Comparison of ENCODE assay signal across 8 cellular contexts in genomic region chr11:119169272-119169719, GRCh38. TPM values are rescaled to one million over a fixed set of nuclear protein-coding genes. Genes with fewer than 3 reads are reported as not detected.
DNase-seq lines count a peak whose midpoint lies in the region; ATAC-seq, FAIRE-seq and TF ChIP-seq lines count a peak whose summit lies in the region.

No MANE protein-coding gene starts in this region.

- H3K79me2 ChIP-seq in HepG2 (ENCODE audit: insufficient read depth, low read length), result no peaks in the 10 kb centered on the region

- H3K27ac ChIP-seq in SJCRH30 (no peak overlapping the region), cingulate gyrus (ENCODE audit: low read depth, low read length) (peak overlapping the region; percentile 60), HepG2 (ENCODE audit: extremely low read length, insufficient read depth, low read length) (peak overlapping the region; percentile 86)

- H3K9ac ChIP-seq in HepG2 (ENCODE audit: insufficient read depth, low read depth, low read length), result peak overlapping the region; percentile 94

- TF ChIP-seq RAD21 in HepG2 (CRISPR knock-in tag; IDR thresholded peaks at IDR 0.05), result no peak

- WGBS in HepG2 (ENCODE audit: low lambda C conversion rate), result 16% methylated on average over 8 of the region's 15 CpGs

- no peak for TF ChIP-seq EP300 in HepG2 (IDR thresholded peaks at IDR 0.05; ENCODE audit: low read depth in 2 of 2, low read length in 2 of 2)
- TF ChIP-seq EP300 in HepG2 (CRISPR knock-in tag; IDR thresholded peaks at IDR 0.05; ENCODE audit: borderline replicate concordance), result no peak

- no peaks in the 10 kb centered on the region for H3K27me3 ChIP-seq in SJCRH30
- peaks cover 0 to 5% of the 10 kb centered on the region in 2 experiments; a peak in 1 of 5 replicates for H3K27me3 ChIP-seq in HepG2 (ENCODE audit: control insufficient read depth in 1 of 2, insufficient read depth in 2 of 2, low read length in 2 of 2)

- peak; percentile 15 for ATAC-seq in HG02642 (IDR thresholded peaks at IDR 0.05; ENCODE audit: poor library complexity, unreplicated experiment)
- ATAC-seq in HepG2, result peak; percentile 46

- H3K4me1 ChIP-seq in SJCRH30 (no peaks in the 10 kb centered on the region), HepG2 (ENCODE audit: insufficient read depth, low read length) (peaks cover 39% of the 10 kb centered on the region)

- H3K36me3 ChIP-seq in SJCRH30 (no peaks in the 10 kb centered on the region), HepG2 (replicated peaks in 1 of 2; ENCODE audit: control insufficient read depth in 1 of 2, insufficient read depth in 2 of 2, low read length in 2 of 2) (no peaks in the 10 kb centered on the region; a peak in 2 of 5 replicates)

- no peak overlapping the region for H2AFZ ChIP-seq in HepG2 (ENCODE audit: low read length)

- peak overlapping the region; percentile 78 for H3K4me2 ChIP-seq in HepG2 (ENCODE audit: low read depth, low read length)

- intact Hi-C loops in HepG2 (cut with micrococcal nuclease; ENCODE audit: unreplicated experiment), result no loop called here

- CTCF ChIA-PET in HepG2 (lab: Yijun Ruan, JAX; ENCODE audit: low intra/inter-chr PET ratio, low total read pairs), result interaction anchor here (2.5 kb wide), 1 partner anchor 27 kb away, joined by 13 read pairs; no protein-coding TSS in a partner anchor

- TF ChIP-seq POLR2A in HepG2 (IDR thresholded peaks at IDR 0.05; ENCODE audit: insufficient read depth in 1 of 2, low read depth in 2 of 2, low read length in 2 of 2), result peak in 1 of 2 experiments; percentile 32; a peak in 1 of 4 replicates

- H3K9me3 ChIP-seq in SJCRH30 (replicated peaks), result no peaks in the 10 kb centered on the region
- H3K9me3 ChIP-seq in HepG2 (ENCODE audit: low read length), result no peaks in the 10 kb centered on the region

- TF ChIP-seq CTCF in HepG2 (CRISPR knock-in tag; IDR thresholded peaks at IDR 0.05), result no peak

- DNase-seq in SJCRH30 (no peak), HepG2 (ENCODE audit: low spot score) (peak; percentile 37), HuH-7.5 (ENCODE audit: low spot score) (no peak), NCI-H345 treated with DMSO at 0.1 percent for 48 hours (lab: John Stamatoyannopoulos, UW; ENCODE audit: unreplicated experiment) (no peak)
- peak in 2 of 3 donors; percentile 20 to 40 for DNase-seq in stimulated activated CD4-positive, alpha-beta T cell treated with anti-CD3 and anti-CD28 coated beads, TNF-alpha, amount 100 ng/mL, for 48 hours (ENCODE audit: low read depth in 3 of 3)

- BruUV-seq in HepG2 (replicated peaks; lab: Mats Ljungman, UMichigan), result TSS peak; percentile 74

- H3K4me3 ChIP-seq in GM08714 (ENCODE audit: low read length) (peak overlapping the region; percentile 75), SJCRH30 (peak overlapping the region; percentile 54), HepG2 (replicated peaks in 1 of 3; ENCODE audit: insufficient read depth in 1 of 3, low read depth in 2 of 3, low read length in 3 of 3) (peak overlapping the region; percentile 65 to 94 (median 78))

- in situ Hi-C loops in HepG2 (cut with HindIII; ENCODE audit: extremely low pct_ligation_motif_present, low pct_unique_long_range_greater_than_20kb), result no loop called here

- no peak for FAIRE-seq in HepG2 (lab: Jason Lieb, UNC)

- POLR2A ChIA-PET in HepG2 (lab: Yijun Ruan, JAX), result interaction anchor here (0.8 to 3.6 kb wide), 27 partner anchors 9 to 548 kb away, joined by 3 to 31 read pairs (median 5); partner anchors contain the start of genes C2CD2L, CBL, DDX6 and DPAGT1

- H4K20me1 ChIP-seq in HepG2 (ENCODE audit: insufficient read depth, low read length), result no peaks in the 10 kb centered on the region

RNA-seq across cellular contexts. Expression of gene NLRX1, which starts 0.8 kb away (rescaled TPM):
- 0.24 and 0.25 TPM in 2 replicates for total RNA-seq in SJCRH30 (2014; rRNA removed; shearing (Covaris generic))
- total RNA-seq in HepG2 (2016; rRNA removed; fragmentation: Illumina TruSeq; extraction: Trizol), result 6.8 and 11.0 TPM in 2 replicates
- 1.4 and 3.1 TPM in 2 replicates for total RNA-seq in HepG2 (2016; cell fraction: cytosol; rRNA removed; fragmentation: Illumina TruSeq; extraction: Trizol; ENCODE audit: low read depth)
- 5.5 and 10.0 TPM in 2 replicates for total RNA-seq in HepG2 (2016; cell fraction: insoluble cytoplasmic fraction; rRNA removed; fragmentation: Illumina TruSeq; extraction: Trizol)
- 5.9 and 7.2 TPM in 2 replicates for total RNA-seq in HepG2 (2016; cell fraction: membrane; rRNA removed; fragmentation: Illumina TruSeq; extraction: Trizol)
- total RNA-seq in HepG2 (2016; cell fraction: nucleus; rRNA removed; fragmentation: Illumina TruSeq; extraction: Trizol), result 7.8 and 11.2 TPM in 2 replicates
- polyA plus RNA-seq in HepG2 (2011; rRNA removed), result 8.7 and 11.6 TPM in 2 replicates
- 8.3 and 12.6 TPM in 2 replicates for polyA plus RNA-seq in HepG2 (2011; cell fraction: cytosol; rRNA removed)
- polyA plus RNA-seq in HepG2 (2011; cell fraction: nucleus; rRNA removed), result 22.0 and 23.5 TPM in 2 replicates
- polyA plus RNA-seq in HepG2 (2012), result 6.1 and 6.9 TPM in 2 replicates
- polyA plus RNA-seq in HepG2 (2016; cell fraction: cytosol; fragmentation: Illumina TruSeq; extraction: Trizol; ENCODE audit: low read depth), result 1.3 and 1.4 TPM in 2 replicates
- 6.2 and 9.2 TPM in 2 replicates for polyA plus RNA-seq in HepG2 (2016; cell fraction: insoluble cytoplasmic fraction; fragmentation: Illumina TruSeq; extraction: Trizol; ENCODE audit: low read depth)
- polyA plus RNA-seq in HepG2 (2016; cell fraction: membrane; fragmentation: Illumina TruSeq; extraction: Trizol; ENCODE audit: low read depth), result 4.5 and 4.6 TPM in 2 replicates
- 16.4 and 17.6 TPM in 2 replicates for polyA plus RNA-seq in HepG2 (2016; cell fraction: nucleus; fragmentation: Illumina TruSeq; extraction: Trizol; ENCODE audit: insufficient read depth, low read depth)
- 17.5 and 38.5 TPM in 2 replicates for polyA minus RNA-seq in HepG2 (2011; rRNA and poly(A)+ RNA removed; ENCODE audit: low replicate concordance)
- polyA minus RNA-seq in HepG2 (2011; cell fraction: cytosol; rRNA and poly(A)+ RNA removed), result 9.4 and 12.5 TPM in 2 replicates
- 8.4 and 9.0 TPM in 2 replicates for polyA minus RNA-seq in HepG2 (2011; cell fraction: nucleus; rRNA and poly(A)+ RNA removed)

RNA-seq across cellular contexts. Expression of gene NHERF4, which starts 16.0 kb away (rescaled TPM):
- not detected in 2 replicates for total RNA-seq in SJCRH30 (2014; rRNA removed; shearing (Covaris generic))
- total RNA-seq in HepG2 (2016; rRNA removed; fragmentation: Illumina TruSeq; extraction: Trizol), result 0.24 TPM in 1 of 2 replicates, not detected in the other
- total RNA-seq in HepG2 (2016; cell fraction: cytosol; rRNA removed; fragmentation: Illumina TruSeq; extraction: Trizol; ENCODE audit: low read depth), result not detected in 2 replicates
- total RNA-seq in HepG2 (2016; cell fraction: insoluble cytoplasmic fraction; rRNA removed; fragmentation: Illumina TruSeq; extraction: Trizol), result 0.11 TPM in 1 of 2 replicates, not detected in the other
- total RNA-seq in HepG2 (2016; cell fraction: membrane; rRNA removed; fragmentation: Illumina TruSeq; extraction: Trizol), result not detected in 2 replicates
- total RNA-seq in HepG2 (2016; cell fraction: nucleus; rRNA removed; fragmentation: Illumina TruSeq; extraction: Trizol), result 0.16 TPM in 1 of 2 replicates, not detected in the other
- polyA plus RNA-seq in HepG2 (2011; rRNA removed), result 0.12 and 0.38 TPM in 2 replicates
- polyA plus RNA-seq in HepG2 (2011; cell fraction: cytosol; rRNA removed), result not detected in 2 replicates
- polyA plus RNA-seq in HepG2 (2011; cell fraction: nucleus; rRNA removed), result 0.42 and 1.1 TPM in 2 replicates
- 0.19 TPM in 1 of 2 replicates, not detected in the other for polyA plus RNA-seq in HepG2 (2012)
- polyA plus RNA-seq in HepG2 (2016; cell fraction: cytosol; fragmentation: Illumina TruSeq; extraction: Trizol; ENCODE audit: low read depth), result not detected in 2 replicates
- polyA plus RNA-seq in HepG2 (2016; cell fraction: insoluble cytoplasmic fraction; fragmentation: Illumina TruSeq; extraction: Trizol; ENCODE audit: low read depth), result not detected in 2 replicates
- polyA plus RNA-seq in HepG2 (2016; cell fraction: membrane; fragmentation: Illumina TruSeq; extraction: Trizol; ENCODE audit: low read depth), result not detected in 2 replicates
- polyA plus RNA-seq in HepG2 (2016; cell fraction: nucleus; fragmentation: Illumina TruSeq; extraction: Trizol; ENCODE audit: insufficient read depth, low read depth), result 1.5 and 1.7 TPM in 2 replicates
- 0.33 and 0.54 TPM in 2 replicates for polyA minus RNA-seq in HepG2 (2011; rRNA and poly(A)+ RNA removed; ENCODE audit: low replicate concordance)
- not detected in 2 replicates for polyA minus RNA-seq in HepG2 (2011; cell fraction: cytosol; rRNA and poly(A)+ RNA removed)
- polyA minus RNA-seq in HepG2 (2011; cell fraction: nucleus; rRNA and poly(A)+ RNA removed), result 0.62 and 0.77 TPM in 2 replicates

RNA-seq across cellular contexts. Expression of gene ABCG4, which starts 20.4 kb away (rescaled TPM):
- total RNA-seq in SJCRH30 (2014; rRNA removed; shearing (Covaris generic)), result 0.08 TPM in 1 of 2 replicates, not detected in the other
- total RNA-seq in HepG2 (2016; rRNA removed; fragmentation: Illumina TruSeq; extraction: Trizol), result not detected in 2 replicates
- total RNA-seq in HepG2 (2016; cell fraction: cytosol; rRNA removed; fragmentation: Illumina TruSeq; extraction: Trizol; ENCODE audit: low read depth), result not detected in 2 replicates
- total RNA-seq in HepG2 (2016; cell fraction: insoluble cytoplasmic fraction; rRNA removed; fragmentation: Illumina TruSeq; extraction: Trizol), result not detected in 2 replicates
- not detected in 2 replicates for total RNA-seq in HepG2 (2016; cell fraction: membrane; rRNA removed; fragmentation: Illumina TruSeq; extraction: Trizol)
- total RNA-seq in HepG2 (2016; cell fraction: nucleus; rRNA removed; fragmentation: Illumina TruSeq; extraction: Trizol), result not detected in 2 replicates
- polyA plus RNA-seq in HepG2 (2011; rRNA removed), result not detected in 2 replicates
- polyA plus RNA-seq in HepG2 (2011; cell fraction: cytosol; rRNA removed), result not detected in 2 replicates
- polyA plus RNA-seq in HepG2 (2011; cell fraction: nucleus; rRNA removed), result 0.05 TPM in 1 of 2 replicates, not detected in the other
- polyA plus RNA-seq in HepG2 (2012), result not detected in 2 replicates
- not detected in 2 replicates for polyA plus RNA-seq in HepG2 (2016; cell fraction: cytosol; fragmentation: Illumina TruSeq; extraction: Trizol; ENCODE audit: low read depth)
- not detected in 2 replicates for polyA plus RNA-seq in HepG2 (2016; cell fraction: insoluble cytoplasmic fraction; fragmentation: Illumina TruSeq; extraction: Trizol; ENCODE audit: low read depth)
- not detected in 2 replicates for polyA plus RNA-seq in HepG2 (2016; cell fraction: membrane; fragmentation: Illumina TruSeq; extraction: Trizol; ENCODE audit: low read depth)
- not detected in 2 replicates for polyA plus RNA-seq in HepG2 (2016; cell fraction: nucleus; fragmentation: Illumina TruSeq; extraction: Trizol; ENCODE audit: insufficient read depth, low read depth)
- polyA minus RNA-seq in HepG2 (2011; rRNA and poly(A)+ RNA removed; ENCODE audit: low replicate concordance), result 0.52 TPM in 1 of 2 replicates, not detected in the other
- not detected in 2 replicates for polyA minus RNA-seq in HepG2 (2011; cell fraction: cytosol; rRNA and poly(A)+ RNA removed)
- polyA minus RNA-seq in HepG2 (2011; cell fraction: nucleus; rRNA and poly(A)+ RNA removed), result not detected in 2 replicates

RNA-seq across cellular contexts. Expression of gene CBL, which starts 36.8 kb away (rescaled TPM):
- 11.8 and 12.9 TPM in 2 replicates for total RNA-seq in SJCRH30 (2014; rRNA removed; shearing (Covaris generic))
- total RNA-seq in HepG2 (2016; rRNA removed; fragmentation: Illumina TruSeq; extraction: Trizol), result 7.4 and 11.0 TPM in 2 replicates
- 1.9 TPM in 2 replicates for total RNA-seq in HepG2 (2016; cell fraction: cytosol; rRNA removed; fragmentation: Illumina TruSeq; extraction: Trizol; ENCODE audit: low read depth)
- 7.0 and 10.4 TPM in 2 replicates for total RNA-seq in HepG2 (2016; cell fraction: insoluble cytoplasmic fraction; rRNA removed; fragmentation: Illumina TruSeq; extraction: Trizol)
- 3.6 and 3.8 TPM in 2 replicates for total RNA-seq in HepG2 (2016; cell fraction: membrane; rRNA removed; fragmentation: Illumina TruSeq; extraction: Trizol)
- total RNA-seq in HepG2 (2016; cell fraction: nucleus; rRNA removed; fragmentation: Illumina TruSeq; extraction: Trizol), result 7.7 and 8.2 TPM in 2 replicates
- 5.5 and 6.6 TPM in 2 replicates for polyA plus RNA-seq in HepG2 (2011; rRNA removed)
- 3.7 and 5.6 TPM in 2 replicates for polyA plus RNA-seq in HepG2 (2011; cell fraction: cytosol; rRNA removed)
- polyA plus RNA-seq in HepG2 (2011; cell fraction: nucleus; rRNA removed), result 5.9 and 7.4 TPM in 2 replicates
- 4.8 and 5.0 TPM in 2 replicates for polyA plus RNA-seq in HepG2 (2012)
- polyA plus RNA-seq in HepG2 (2016; cell fraction: cytosol; fragmentation: Illumina TruSeq; extraction: Trizol; ENCODE audit: low read depth), result 0.28 and 0.44 TPM in 2 replicates
- polyA plus RNA-seq in HepG2 (2016; cell fraction: insoluble cytoplasmic fraction; fragmentation: Illumina TruSeq; extraction: Trizol; ENCODE audit: low read depth), result 7.1 and 7.8 TPM in 2 replicates
- 0.90 and 0.94 TPM in 2 replicates for polyA plus RNA-seq in HepG2 (2016; cell fraction: membrane; fragmentation: Illumina TruSeq; extraction: Trizol; ENCODE audit: low read depth)
- 7.5 and 8.7 TPM in 2 replicates for polyA plus RNA-seq in HepG2 (2016; cell fraction: nucleus; fragmentation: Illumina TruSeq; extraction: Trizol; ENCODE audit: insufficient read depth, low read depth)
- polyA minus RNA-seq in HepG2 (2011; rRNA and poly(A)+ RNA removed; ENCODE audit: low replicate concordance), result 8.8 and 10.6 TPM in 2 replicates
- polyA minus RNA-seq in HepG2 (2011; cell fraction: cytosol; rRNA and poly(A)+ RNA removed), result 7.7 and 9.4 TPM in 2 replicates
- polyA minus RNA-seq in HepG2 (2011; cell fraction: nucleus; rRNA and poly(A)+ RNA removed), result 8.6 and 11.1 TPM in 2 replicates

RNA-seq across cellular contexts. Expression of gene HINFP, which starts 47.9 kb away (rescaled TPM):
- total RNA-seq in SJCRH30 (2014; rRNA removed; shearing (Covaris generic)), result 14.4 and 15.2 TPM in 2 replicates
- 13.3 and 15.1 TPM in 2 replicates for total RNA-seq in HepG2 (2016; rRNA removed; fragmentation: Illumina TruSeq; extraction: Trizol)
- 19.3 and 21.2 TPM in 2 replicates for total RNA-seq in HepG2 (2016; cell fraction: cytosol; rRNA removed; fragmentation: Illumina TruSeq; extraction: Trizol; ENCODE audit: low read depth)
- 13.0 and 15.1 TPM in 2 replicates for total RNA-seq in HepG2 (2016; cell fraction: insoluble cytoplasmic fraction; rRNA removed; fragmentation: Illumina TruSeq; extraction: Trizol)
- total RNA-seq in HepG2 (2016; cell fraction: membrane; rRNA removed; fragmentation: Illumina TruSeq; extraction: Trizol), result 11.9 and 13.6 TPM in 2 replicates
- 14.0 and 18.0 TPM in 2 replicates for total RNA-seq in HepG2 (2016; cell fraction: nucleus; rRNA removed; fragmentation: Illumina TruSeq; extraction: Trizol)
- polyA plus RNA-seq in HepG2 (2011; rRNA removed), result 21.4 and 27.5 TPM in 2 replicates
- 15.9 and 17.5 TPM in 2 replicates for polyA plus RNA-seq in HepG2 (2011; cell fraction: cytosol; rRNA removed)
- 47.6 and 50.8 TPM in 2 replicates for polyA plus RNA-seq in HepG2 (2011; cell fraction: nucleus; rRNA removed)
- 8.2 and 13.4 TPM in 2 replicates for polyA plus RNA-seq in HepG2 (2012)
- 2.5 and 2.6 TPM in 2 replicates for polyA plus RNA-seq in HepG2 (2016; cell fraction: cytosol; fragmentation: Illumina TruSeq; extraction: Trizol; ENCODE audit: low read depth)
- 14.5 and 17.5 TPM in 2 replicates for polyA plus RNA-seq in HepG2 (2016; cell fraction: insoluble cytoplasmic fraction; fragmentation: Illumina TruSeq; extraction: Trizol; ENCODE audit: low read depth)
- polyA plus RNA-seq in HepG2 (2016; cell fraction: membrane; fragmentation: Illumina TruSeq; extraction: Trizol; ENCODE audit: low read depth), result 4.6 and 5.7 TPM in 2 replicates
- polyA plus RNA-seq in HepG2 (2016; cell fraction: nucleus; fragmentation: Illumina TruSeq; extraction: Trizol; ENCODE audit: insufficient read depth, low read depth), result 29.7 and 32.0 TPM in 2 replicates
- 40.6 and 44.8 TPM in 2 replicates for polyA minus RNA-seq in HepG2 (2011; rRNA and poly(A)+ RNA removed; ENCODE audit: low replicate concordance)
- 12.8 and 13.3 TPM in 2 replicates for polyA minus RNA-seq in HepG2 (2011; cell fraction: cytosol; rRNA and poly(A)+ RNA removed)
- 32.8 and 34.8 TPM in 2 replicates for polyA minus RNA-seq in HepG2 (2011; cell fraction: nucleus; rRNA and poly(A)+ RNA removed)

Comparison
In these comparisons a context has a peak if more than half of its experiments do, and no peak if none do; other contexts are left out.
1. DNase-seq: peak in HepG2 (single experiment) and stimulated activated CD4-positive, alpha-beta T cell treated with anti-CD3 and anti-CD28 coated beads, TNF-alpha, amount 100 ng/mL, for 48 hours (2 of 3); none in SJCRH30 (0 of 2), HuH-7.5 (single experiment) and NCI-H345 treated with DMSO at 0.1 percent for 48 hours (single experiment).
2. Peak in every context shown above with its lines, with median percentiles within 50 percentile points of each other: H3K4me3 ChIP-seq.